ENCODE assay signal across 34 cellular contexts in genomic region chr5:77863181-77863580, GRCh38.
"Had no signal": no experiment of that assay in that cellular context is flagged by ENCODE, and none has a peak within 500 bp of the region (broad histone marks: within the 10 kb centered on the region; RNA-seq: fewer than 3 reads in every experiment).

No MANE protein-coding gene starts in this region.

- H3K36me3 Mint-ChIP-seq: activated naive CD8-positive, alpha-beta T cell treated with anti-CD3 and anti-CD28 coated beads for 36 hours; T-cell had no signal

- H3K9me3 Mint-ChIP-seq: activated CD4-positive, alpha-beta T cell treated with anti-CD3 and anti-CD28 coated beads, Interleukin-2, amount 10 ng/mL, durations not matched to agents 24 days and 14 days; activated CD8-positive, alpha-beta T cell treated with anti-CD3 and anti-CD28 coated beads for 36 hours; activated naive CD8-positive, alpha-beta T cell treated with anti-CD3 and anti-CD28 coated beads for 36 hours; activated T-cell treated with anti-CD3 and anti-CD28 coated beads, Interleukin-2, amount 50 U/mL, for 72 hours; activated T-helper 17 cell treated with anti-CD3 and anti-CD28 coated beads, Interleukin-2, amount 50 U/mL, for 72 hours; T-cell had no signal

- DNase-seq: activated CD4-positive, alpha-beta T cell treated with anti-CD3 and anti-CD28 coated beads, Interleukin-2, amount 10 ng/mL, durations not matched to agents 24 days and 14 days; activated CD4-positive, alpha-beta T cell treated with anti-CD3 and anti-CD28 coated beads, Interleukin-2, amount 50 U/mL, for 4 hours; activated CD8-positive, alpha-beta T cell treated with anti-CD3 and anti-CD28 coated beads for 36 hours; activated effector memory CD4-positive, alpha-beta T cell treated with anti-CD3 and anti-CD28 coated beads, Interleukin-2, amount 50 U/mL, for 16 hours; activated naive CD4-positive, alpha-beta T cell; activated naive CD4-positive, alpha-beta T cell treated with anti-CD3 and anti-CD28 coated beads, Interleukin-2, amount 50 U/mL, for 16 hours; activated naive CD8-positive, alpha-beta T cell treated with anti-CD3 and anti-CD28 coated beads for 36 hours; activated T-cell treated with anti-CD3 and anti-CD28 coated beads, Interleukin-2, amount 50 U/mL, for 1 hour; activated T-cell treated with anti-CD3 and anti-CD28 coated beads, Interleukin-2, amount 50 U/mL, for 72 hours; amygdala; brain microvascular endothelial cell; central memory CD4-positive, alpha-beta T cell; Kasumi-1; KG1; MG63; NCI-H1048; NCI-H1436 treated with DMSO at 0.1 percent for 48 hours; NCI-H187; NCI-H2029 treated with DMSO at 0.1 percent for 48 hours; NCI-H2107; NCI-H2171; NCI-H510A; NCI-H526; NCI-H748 treated with DMSO at 0.1 percent for 48 hours; NK-92 treated with Interleukin-12 subunit alpha and Interleukin-12 subunit beta, amount 100 ng/mL, for 24 hours; PC-3; Peyer's patch; RPMI8226; SHP77 treated with DMSO at 0.1 percent for 48 hours; T-cell; T-helper 2 cell; T-helper 9 cell had no signal

- H3K4me3 Mint-ChIP-seq: activated CD4-positive, alpha-beta T cell treated with anti-CD3 and anti-CD28 coated beads, Interleukin-2, amount 10 ng/mL, durations not matched to agents 24 days and 14 days; activated CD8-positive, alpha-beta T cell treated with anti-CD3 and anti-CD28 coated beads for 36 hours; activated naive CD8-positive, alpha-beta T cell treated with anti-CD3 and anti-CD28 coated beads for 36 hours; activated T-cell treated with anti-CD3 and anti-CD28 coated beads, Interleukin-2, amount 50 U/mL, for 72 hours; activated T-helper 17 cell treated with anti-CD3 and anti-CD28 coated beads, Interleukin-2, amount 50 U/mL, for 72 hours; T-cell had no signal

- H3K4me3 ChIP-seq: MG63, Peyer's patch, SJSA1 had no signal

- H3K4me1 Mint-ChIP-seq: activated CD4-positive, alpha-beta T cell treated with anti-CD3 and anti-CD28 coated beads, Interleukin-2, amount 10 ng/mL, durations not matched to agents 24 days and 14 days; activated naive CD8-positive, alpha-beta T cell treated with anti-CD3 and anti-CD28 coated beads for 36 hours; activated T-helper 17 cell treated with anti-CD3 and anti-CD28 coated beads, Interleukin-2, amount 50 U/mL, for 72 hours; T-cell had no signal

- H3K27ac ChIP-seq: brain microvascular endothelial cell, Peyer's patch, SJSA1 had no signal

- H3K27me3 ChIP-seq: brain microvascular endothelial cell, MG63, Peyer's patch, SJSA1 had no signal

- H3K27ac Mint-ChIP-seq: activated CD4-positive, alpha-beta T cell treated with anti-CD3 and anti-CD28 coated beads, Interleukin-2, amount 10 ng/mL, durations not matched to agents 24 days and 14 days; activated CD8-positive, alpha-beta T cell treated with anti-CD3 and anti-CD28 coated beads for 36 hours; activated naive CD8-positive, alpha-beta T cell treated with anti-CD3 and anti-CD28 coated beads for 36 hours; activated T-cell treated with anti-CD3 and anti-CD28 coated beads, Interleukin-2, amount 50 U/mL, for 72 hours; activated T-helper 17 cell treated with anti-CD3 and anti-CD28 coated beads, Interleukin-2, amount 50 U/mL, for 72 hours; T-cell had no signal

- H3K4me1 ChIP-seq: Peyer's patch had no signal

- H3K9me3 ChIP-seq: MG63, Peyer's patch, SJSA1 had no signal

- H3K36me3 ChIP-seq: brain microvascular endothelial cell, MG63, Peyer's patch, SJSA1 had no signal
